ENCODE assay signal across 8 cellular contexts in the genomic region with DNA sequence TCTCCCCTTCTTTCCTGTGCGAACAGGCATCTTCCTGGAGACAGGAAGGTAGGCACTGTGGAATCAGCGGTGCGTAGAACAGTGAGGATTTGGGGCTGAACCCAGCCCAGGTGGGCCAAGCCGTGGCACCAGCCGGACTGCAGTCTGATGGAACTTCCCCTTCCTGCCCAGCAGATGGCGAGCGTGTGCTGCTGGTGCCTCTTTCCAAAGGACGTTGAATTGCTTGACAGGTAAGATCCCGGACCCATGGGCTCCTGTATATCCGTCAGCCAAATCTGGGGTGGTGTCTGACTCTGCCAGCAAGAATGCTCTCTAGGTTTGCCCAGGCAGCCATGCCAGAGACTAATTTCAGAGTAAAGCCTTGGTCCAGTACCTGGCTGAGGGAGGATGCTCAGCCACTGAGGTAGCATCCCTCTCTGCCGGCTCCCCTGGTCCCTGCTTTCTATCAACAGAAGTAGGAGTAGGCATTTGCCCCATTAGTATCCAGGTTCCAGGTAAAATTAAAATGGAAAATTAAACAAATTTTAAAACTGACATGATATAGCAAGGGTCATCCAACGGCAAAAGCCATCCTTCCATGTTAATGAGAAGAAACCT. TPM values are rescaled to one million over a fixed set of nuclear protein-coding genes. Genes with fewer than 3 reads are reported as not detected.
A peak's percentile ranks its signal among the peaks of the same experiment; 100 is the strongest.
DNase-seq lines count a peak whose midpoint lies in the region; ATAC-seq and TF ChIP-seq lines count a peak whose summit lies in the region.

No MANE protein-coding gene starts in this region.

- no peaks in the 10 kb centered on the region for H3K27me3 ChIP-seq in WERI-Rb-1 (ENCODE audit: insufficient read depth, low read depth, severe bottlenecking)
- no peaks in the 10 kb centered on the region for H3K27me3 ChIP-seq in mesendoderm (ENCODE audit: insufficient read depth, low read length, poor library complexity)

- no peak overlapping the region for H3K56ac ChIP-seq in mesendoderm (ENCODE audit: low read length)

- H2BK15ac ChIP-seq in mesendoderm (replicated peaks; ENCODE audit: low read depth), result no peak overlapping the region

- peaks cover 1% of the 10 kb centered on the region for H3K4me1 ChIP-seq in mesendoderm (ENCODE audit: control insufficient read depth, low read depth, low read length)

- H3K36me3 Mint-ChIP-seq in effector memory CD8-positive, alpha-beta T cell (ENCODE audit: insufficient read depth), result no peaks in the 10 kb centered on the region

- H3K79me2 ChIP-seq in mesendoderm (ENCODE audit: control insufficient read depth, insufficient read depth, low read length), result no peaks in the 10 kb centered on the region

- H3K23ac ChIP-seq in mesendoderm (ENCODE audit: low read length), result no peak overlapping the region

- no peak overlapping the region for H3K4me3 Mint-ChIP-seq in effector memory CD8-positive, alpha-beta T cell

- no peak overlapping the region for H2BK5ac ChIP-seq in mesendoderm (ENCODE audit: low read length)

- H3K9ac ChIP-seq in mesendoderm (ENCODE audit: low read length), result no peak overlapping the region

- DNase-seq in activated CD4-positive, CD25-positive, alpha-beta regulatory T cell treated with anti-CD3 and anti-CD28 coated beads, Interleukin-2, amount 50 U/mL, for 72 hours, result peak; percentile 47
- DNase-seq in activated CD4-positive, CD25-positive, alpha-beta regulatory T cell (lab: John Stamatoyannopoulos, UW), result no peak
- DNase-seq in NCI-H1048 (lab: John Stamatoyannopoulos, UW) (peak; percentile 43), WERI-Rb-1 (peak; percentile 52), mesendoderm (peak; percentile 77)
- DNase-seq in effector memory CD8-positive, alpha-beta T cell, result peak in 1 of 3 experiments; percentile 11

- H3K27me3 Mint-ChIP-seq in effector memory CD8-positive, alpha-beta T cell, result peaks cover 37 to 92% of the 10 kb centered on the region in 2 donors

- H4K5ac ChIP-seq in mesendoderm (ENCODE audit: low read length), result no peak overlapping the region

- H3K27ac ChIP-seq in WERI-Rb-1 (no peak overlapping the region), mesendoderm (ENCODE audit: low read depth, low read length) (no peak overlapping the region)

- no peaks in the 10 kb centered on the region for H3K4me1 Mint-ChIP-seq in effector memory CD8-positive, alpha-beta T cell (ENCODE audit: low read depth in 2 of 2)

- no peak overlapping the region for H3K4me2 ChIP-seq in mesendoderm (ENCODE audit: low read length)

- ATAC-seq in effector memory CD8-positive, alpha-beta T cell (replicated peaks), result peak; percentile 33
- ATAC-seq in HG03139 (IDR thresholded peaks at IDR 0.05; ENCODE audit: unreplicated experiment) (no peak), HG02610 (IDR thresholded peaks at IDR 0.05; ENCODE audit: unreplicated experiment) (no peak)

- peak; percentile 97 for TF ChIP-seq CTCF in WERI-Rb-1 (IDR thresholded peaks at IDR 0.05; ENCODE audit: low read depth, low read length)

- no CpG with 5 or more reads among the region's 12 CpGs for WGBS in mesendoderm (ENCODE audit: extremely low coverage, insufficient coverage, low lambda C conversion rate)

- H3K4me3 ChIP-seq in WERI-Rb-1 (ENCODE audit: low read depth, low read length) (no peak overlapping the region), mesendoderm (ENCODE audit: low read length) (no peak overlapping the region)

- no peak overlapping the region for H2BK120ac ChIP-seq in mesendoderm (ENCODE audit: low read depth, low read length)

- H3K27ac Mint-ChIP-seq in effector memory CD8-positive, alpha-beta T cell, result no peak overlapping the region

- no peak overlapping the region for H2AK5ac ChIP-seq in mesendoderm (ENCODE audit: low read length)

- H3K36me3 ChIP-seq in WERI-Rb-1 (no peaks in the 10 kb centered on the region), mesendoderm (ENCODE audit: control insufficient read depth, insufficient read depth, low read length) (no peaks in the 10 kb centered on the region)

- H4K8ac ChIP-seq in mesendoderm (ENCODE audit: low read depth, low read length), result no peak overlapping the region

- no peak overlapping the region for H3K4ac ChIP-seq in mesendoderm (ENCODE audit: low read depth, low read length)

- no peak overlapping the region for H3K18ac ChIP-seq in mesendoderm (ENCODE audit: low read length)

- no peaks in the 10 kb centered on the region for H3K79me1 ChIP-seq in mesendoderm (ENCODE audit: low read length)

- no peaks in the 10 kb centered on the region for H3K9me3 ChIP-seq in WERI-Rb-1 (ENCODE audit: severe bottlenecking)

- H3K9me3 Mint-ChIP-seq in effector memory CD8-positive, alpha-beta T cell, result no peaks in the 10 kb centered on the region

RNA-seq across cellular contexts. Expression of a gene that starts 21.1 kb away (rescaled TPM):
- polyA plus RNA-seq in mesendoderm (2013, experiment 1 of 2), result 1.6 TPM
- polyA plus RNA-seq in mesendoderm (2013, experiment 2 of 2), result 1.4 TPM

Comparison
In these comparisons a context has a peak if more than half of its experiments do, and no peak if none do; other contexts are left out.
1. DNase-seq: peak in activated CD4-positive, CD25-positive, alpha-beta regulatory T cell treated with anti-CD3 and anti-CD28 coated beads, Interleukin-2, amount 50 U/mL, for 72 hours (single experiment), NCI-H1048 (single experiment), WERI-Rb-1 (single experiment) and mesendoderm (single experiment); none in activated CD4-positive, CD25-positive, alpha-beta regulatory T cell (0 of 4).